2 cellular contexts compared by ENCODE assay signal in the genomic region with DNA sequence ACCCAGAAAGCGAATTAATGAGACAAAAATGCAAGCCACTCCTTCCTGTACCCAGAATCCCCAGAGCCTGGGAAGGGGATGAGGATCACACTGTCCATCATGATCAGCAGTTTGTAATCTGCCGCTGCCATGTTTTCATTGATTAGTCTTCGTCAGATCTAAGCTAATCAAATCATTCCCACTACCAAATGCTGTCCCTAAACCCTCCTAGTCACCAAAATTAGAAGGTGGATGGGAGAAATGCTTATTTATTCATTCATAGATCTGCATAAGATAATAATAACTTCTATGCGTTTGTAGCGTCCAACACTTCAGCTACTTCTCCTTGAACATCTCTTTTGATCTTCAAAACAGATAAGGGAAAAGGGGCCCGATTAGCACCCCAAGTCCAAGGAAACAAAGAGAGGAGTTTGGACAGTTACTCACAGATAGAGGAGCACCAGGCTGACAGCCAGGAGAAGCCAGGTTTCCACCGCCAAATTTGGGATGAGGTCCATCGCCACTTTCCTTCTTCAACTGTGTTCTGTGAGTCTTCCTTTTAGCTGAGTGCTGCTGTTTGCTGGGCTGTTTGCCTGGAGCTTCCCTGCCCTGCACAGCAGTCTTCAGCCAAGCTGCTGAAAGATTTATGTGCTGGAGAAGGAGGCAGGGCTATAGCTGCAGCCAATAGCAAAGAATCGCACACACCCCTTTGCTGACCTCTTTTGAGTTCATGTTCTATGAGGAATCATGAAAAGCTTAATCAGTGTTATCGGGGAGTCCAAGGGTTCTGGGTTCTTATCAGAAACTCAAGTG.
TF ChIP-seq lines count a peak whose summit lies in the region.

A gene (minus strand): TSS at position 597 of the 792 bp plus-strand sequence. CDS start 100 bp downstream, at position 497.

TF ChIP-seq in K562, 482 proteins besides CTCF, POLR2A, EP300 and RAD21 (continued from another document and continues in another):
- TF ChIP-seq, protein P1, sequence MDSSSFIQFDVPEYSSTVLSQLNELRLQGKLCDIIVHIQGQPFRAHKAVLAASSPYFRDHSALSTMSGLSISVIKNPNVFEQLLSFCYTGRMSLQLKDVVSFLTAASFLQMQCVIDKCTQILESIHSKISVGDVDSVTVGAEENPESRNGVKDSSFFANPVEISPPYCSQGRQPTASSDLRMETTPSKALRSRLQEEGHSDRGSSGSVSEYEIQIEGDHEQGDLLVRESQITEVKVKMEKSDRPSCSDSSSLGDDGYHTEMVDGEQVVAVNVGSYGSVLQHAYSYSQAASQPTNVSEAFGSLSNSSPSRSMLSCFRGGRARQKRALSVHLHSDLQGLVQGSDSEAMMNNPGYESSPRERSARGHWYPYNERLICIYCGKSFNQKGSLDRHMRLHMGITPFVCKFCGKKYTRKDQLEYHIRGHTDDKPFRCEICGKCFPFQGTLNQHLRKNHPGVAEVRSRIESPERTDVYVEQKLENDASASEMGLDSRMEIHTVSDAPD (CRISPR knock-in tag; IDR thresholded peaks at IDR 0.05) = no peak
- TF ChIP-seq BACH1 (tag; IDR thresholded peaks at IDR 0.05) (no peak), CREBBP (IDR thresholded peaks at IDR 0.05; ENCODE audit: low read depth, low read length) (no peak), SNRNP70 (optimal IDR thresholded peaks at IDR 0.05; ENCODE audit: low read depth, low read length) (no peak), POLR2AphosphoS2 (IDR thresholded peaks at IDR 0.05; ENCODE audit: low read length) (no peak), ZNF253 (CRISPR knock-in tag; conservative IDR thresholded peaks at IDR 0.05) (no peak), ZNF384 (IDR thresholded peaks at IDR 0.05; ENCODE audit: low read depth, low read length) (no peak), TOE1 (IDR thresholded peaks at IDR 0.05; ENCODE audit: borderline replicate concordance) (no peak), TOE1 (CRISPR knock-in tag; IDR thresholded peaks at IDR 0.05; ENCODE audit: borderline replicate concordance, low read depth) (no peak), GABPB1 (CRISPR knock-in tag; IDR thresholded peaks at IDR 0.05) (peak; percentile 34; the same call in 1 of the 2 replicates), YY1 (IDR thresholded peaks at IDR 0.05; ENCODE audit: borderline replicate concordance in 1 of 3, control insufficient read depth in 1 of 3, extremely low read depth in 1 of 3, insufficient read depth in 3 of 3, insufficient read length in 1 of 3, insufficient replicate concordance in 2 of 3, low read depth in 1 of 3, low read length in 2 of 3) (peak in 1 of 3 experiments; percentile 38), SRSF3 (IDR thresholded peaks at IDR 0.05; ENCODE audit: insufficient read depth, low read length) (no peak), MEIS2 (IDR thresholded peaks at IDR 0.05; ENCODE audit: partially characterized antibody) (peak; percentile 100), ZNF124 (CRISPR knock-in tag; IDR thresholded peaks at IDR 0.05) (no peak), CXXC5 (CRISPR knock-in tag; IDR thresholded peaks at IDR 0.05) (0 out of 2 replicates have a peak, but pooled peaks have one; percentile 28), ZKSCAN8 (CRISPR knock-in tag; IDR thresholded peaks at IDR 0.05) (no peak), SMAD1 (IDR thresholded peaks at IDR 0.05; ENCODE audit: low read depth, low read length, partially characterized antibody) (no peak), KAT8 (IDR thresholded peaks at IDR 0.05; ENCODE audit: low read depth) (no peak)
- TF ChIP-seq, protein P2, sequence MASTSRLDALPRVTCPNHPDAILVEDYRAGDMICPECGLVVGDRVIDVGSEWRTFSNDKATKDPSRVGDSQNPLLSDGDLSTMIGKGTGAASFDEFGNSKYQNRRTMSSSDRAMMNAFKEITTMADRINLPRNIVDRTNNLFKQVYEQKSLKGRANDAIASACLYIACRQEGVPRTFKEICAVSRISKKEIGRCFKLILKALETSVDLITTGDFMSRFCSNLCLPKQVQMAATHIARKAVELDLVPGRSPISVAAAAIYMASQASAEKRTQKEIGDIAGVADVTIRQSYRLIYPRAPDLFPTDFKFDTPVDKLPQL (IDR thresholded peaks at IDR 0.05; ENCODE audit: extremely low read depth, insufficient read length) = no peak
- TF ChIP-seq, protein P3, sequence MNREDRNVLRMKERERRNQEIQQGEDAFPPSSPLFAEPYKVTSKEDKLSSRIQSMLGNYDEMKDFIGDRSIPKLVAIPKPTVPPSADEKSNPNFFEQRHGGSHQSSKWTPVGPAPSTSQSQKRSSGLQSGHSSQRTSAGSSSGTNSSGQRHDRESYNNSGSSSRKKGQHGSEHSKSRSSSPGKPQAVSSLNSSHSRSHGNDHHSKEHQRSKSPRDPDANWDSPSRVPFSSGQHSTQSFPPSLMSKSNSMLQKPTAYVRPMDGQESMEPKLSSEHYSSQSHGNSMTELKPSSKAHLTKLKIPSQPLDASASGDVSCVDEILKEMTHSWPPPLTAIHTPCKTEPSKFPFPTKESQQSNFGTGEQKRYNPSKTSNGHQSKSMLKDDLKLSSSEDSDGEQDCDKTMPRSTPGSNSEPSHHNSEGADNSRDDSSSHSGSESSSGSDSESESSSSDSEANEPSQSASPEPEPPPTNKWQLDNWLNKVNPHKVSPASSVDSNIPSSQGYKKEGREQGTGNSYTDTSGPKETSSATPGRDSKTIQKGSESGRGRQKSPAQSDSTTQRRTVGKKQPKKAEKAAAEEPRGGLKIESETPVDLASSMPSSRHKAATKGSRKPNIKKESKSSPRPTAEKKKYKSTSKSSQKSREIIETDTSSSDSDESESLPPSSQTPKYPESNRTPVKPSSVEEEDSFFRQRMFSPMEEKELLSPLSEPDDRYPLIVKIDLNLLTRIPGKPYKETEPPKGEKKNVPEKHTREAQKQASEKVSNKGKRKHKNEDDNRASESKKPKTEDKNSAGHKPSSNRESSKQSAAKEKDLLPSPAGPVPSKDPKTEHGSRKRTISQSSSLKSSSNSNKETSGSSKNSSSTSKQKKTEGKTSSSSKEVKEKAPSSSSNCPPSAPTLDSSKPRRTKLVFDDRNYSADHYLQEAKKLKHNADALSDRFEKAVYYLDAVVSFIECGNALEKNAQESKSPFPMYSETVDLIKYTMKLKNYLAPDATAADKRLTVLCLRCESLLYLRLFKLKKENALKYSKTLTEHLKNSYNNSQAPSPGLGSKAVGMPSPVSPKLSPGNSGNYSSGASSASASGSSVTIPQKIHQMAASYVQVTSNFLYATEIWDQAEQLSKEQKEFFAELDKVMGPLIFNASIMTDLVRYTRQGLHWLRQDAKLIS (CRISPR knock-in tag; IDR thresholded peaks at IDR 0.05) = 0 out of 2 replicates have a peak, but pooled peaks have one; percentile 26
- TF ChIP-seq, protein P4, sequence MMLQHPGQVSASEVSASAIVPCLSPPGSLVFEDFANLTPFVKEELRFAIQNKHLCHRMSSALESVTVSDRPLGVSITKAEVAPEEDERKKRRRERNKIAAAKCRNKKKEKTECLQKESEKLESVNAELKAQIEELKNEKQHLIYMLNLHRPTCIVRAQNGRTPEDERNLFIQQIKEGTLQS (IDR thresholded peaks at IDR 0.05) = peak; percentile 1; the same call in 1 of the 2 replicates
- TF ChIP-seq, protein P4 (CRISPR knock-in tag; conservative IDR thresholded peaks at IDR 0.05) = no peak

TF ChIP-seq in HepG2, 621 proteins besides CTCF, POLR2A, EP300 and RAD21 (continued from another document):
- TF ChIP-seq, protein P5, sequence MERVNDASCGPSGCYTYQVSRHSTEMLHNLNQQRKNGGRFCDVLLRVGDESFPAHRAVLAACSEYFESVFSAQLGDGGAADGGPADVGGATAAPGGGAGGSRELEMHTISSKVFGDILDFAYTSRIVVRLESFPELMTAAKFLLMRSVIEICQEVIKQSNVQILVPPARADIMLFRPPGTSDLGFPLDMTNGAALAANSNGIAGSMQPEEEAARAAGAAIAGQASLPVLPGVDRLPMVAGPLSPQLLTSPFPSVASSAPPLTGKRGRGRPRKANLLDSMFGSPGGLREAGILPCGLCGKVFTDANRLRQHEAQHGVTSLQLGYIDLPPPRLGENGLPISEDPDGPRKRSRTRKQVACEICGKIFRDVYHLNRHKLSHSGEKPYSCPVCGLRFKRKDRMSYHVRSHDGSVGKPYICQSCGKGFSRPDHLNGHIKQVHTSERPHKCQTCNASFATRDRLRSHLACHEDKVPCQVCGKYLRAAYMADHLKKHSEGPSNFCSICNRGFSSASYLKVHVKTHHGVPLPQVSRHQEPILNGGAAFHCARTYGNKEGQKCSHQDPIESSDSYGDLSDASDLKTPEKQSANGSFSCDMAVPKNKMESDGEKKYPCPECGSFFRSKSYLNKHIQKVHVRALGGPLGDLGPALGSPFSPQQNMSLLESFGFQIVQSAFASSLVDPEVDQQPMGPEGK (CRISPR knock-in tag; IDR thresholded peaks at IDR 0.05) = no peak
